In the genomic region with DNA sequence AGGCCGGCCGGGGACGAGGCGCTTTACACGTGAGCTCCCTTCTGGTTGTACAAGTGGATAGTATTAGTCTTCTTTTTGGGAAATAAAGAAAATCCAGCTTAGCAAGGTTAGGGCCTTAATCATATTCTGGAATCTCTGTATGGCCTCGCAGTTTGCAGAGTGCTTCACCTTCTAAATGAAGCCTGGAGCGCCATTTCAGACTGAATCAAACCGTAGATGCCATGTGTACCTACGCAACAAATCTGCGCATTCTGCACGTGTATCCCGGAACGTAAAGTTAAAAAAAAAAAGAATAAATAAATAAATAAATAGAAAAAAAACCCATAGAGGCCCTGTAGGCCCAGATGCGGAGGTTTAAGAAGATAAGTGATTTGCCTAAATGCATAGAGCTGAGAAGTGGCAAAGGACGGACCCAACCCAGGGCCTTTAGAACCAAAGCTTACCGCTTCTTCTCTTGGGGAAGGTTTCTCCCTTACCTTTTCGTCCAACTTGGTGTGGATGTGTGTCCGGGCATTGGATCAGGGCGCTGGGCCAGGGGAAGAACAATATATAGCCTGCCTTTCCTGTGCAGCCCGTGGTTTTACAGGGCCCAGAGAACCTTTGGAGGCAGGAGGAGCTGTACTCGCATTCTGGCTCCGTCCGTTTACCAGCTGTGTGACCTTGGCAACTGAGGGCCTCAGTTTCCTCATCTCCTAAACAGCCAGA, we compare ENCODE assay signal across 2 cellular contexts.
A peak's percentile ranks its signal among the peaks of the same experiment; 100 is the strongest.
TF ChIP-seq lines count a peak whose summit lies in the region.

No MANE protein-coding gene starts in this region.

TF ChIP-seq in IMR-90, 13 proteins besides CTCF, POLR2A, EP300 and RAD21:
- TF ChIP-seq SMC3 (IDR thresholded peaks at IDR 0.05; ENCODE audit: low read depth, low read length) (no peak), BHLHE40 (IDR thresholded peaks at IDR 0.05; ENCODE audit: low read depth, low read length) (peak; percentile 92), MAZ (IDR thresholded peaks at IDR 0.05; ENCODE audit: borderline replicate concordance, low read depth, low read length) (no peak), FOS (IDR thresholded peaks at IDR 0.05; ENCODE audit: low read depth, low read length) (no peak), RCOR1 (IDR thresholded peaks at IDR 0.05; ENCODE audit: insufficient replicate concordance, low read length) (no peak), RFX5 (IDR thresholded peaks at IDR 0.05; ENCODE audit: low read depth, low read length) (no peak)
- TF ChIP-seq, protein P1, sequence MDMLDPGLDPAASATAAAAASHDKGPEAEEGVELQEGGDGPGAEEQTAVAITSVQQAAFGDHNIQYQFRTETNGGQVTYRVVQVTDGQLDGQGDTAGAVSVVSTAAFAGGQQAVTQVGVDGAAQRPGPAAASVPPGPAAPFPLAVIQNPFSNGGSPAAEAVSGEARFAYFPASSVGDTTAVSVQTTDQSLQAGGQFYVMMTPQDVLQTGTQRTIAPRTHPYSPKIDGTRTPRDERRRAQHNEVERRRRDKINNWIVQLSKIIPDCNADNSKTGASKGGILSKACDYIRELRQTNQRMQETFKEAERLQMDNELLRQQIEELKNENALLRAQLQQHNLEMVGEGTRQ (IDR thresholded peaks at IDR 0.05; ENCODE audit: low read depth, low read length): no peak
- TF ChIP-seq, protein P2, sequence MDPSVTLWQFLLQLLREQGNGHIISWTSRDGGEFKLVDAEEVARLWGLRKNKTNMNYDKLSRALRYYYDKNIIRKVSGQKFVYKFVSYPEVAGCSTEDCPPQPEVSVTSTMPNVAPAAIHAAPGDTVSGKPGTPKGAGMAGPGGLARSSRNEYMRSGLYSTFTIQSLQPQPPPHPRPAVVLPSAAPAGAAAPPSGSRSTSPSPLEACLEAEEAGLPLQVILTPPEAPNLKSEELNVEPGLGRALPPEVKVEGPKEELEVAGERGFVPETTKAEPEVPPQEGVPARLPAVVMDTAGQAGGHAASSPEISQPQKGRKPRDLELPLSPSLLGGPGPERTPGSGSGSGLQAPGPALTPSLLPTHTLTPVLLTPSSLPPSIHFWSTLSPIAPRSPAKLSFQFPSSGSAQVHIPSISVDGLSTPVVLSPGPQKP (IDR thresholded peaks at IDR 0.05; ENCODE audit: borderline replicate concordance, low read depth, low read length): no peak

TF ChIP-seq in H1, 55 proteins besides CTCF, POLR2A, EP300 and RAD21:
- TF ChIP-seq SIRT6 (IDR thresholded peaks at IDR 0.05; ENCODE audit: low read length): no peak
- TF ChIP-seq SIX5 (IDR thresholded peaks at IDR 0.05; ENCODE audit: low read depth, low read length): no peak
- no peak for TF ChIP-seq NANOG (IDR thresholded peaks at IDR 0.05; ENCODE audit: insufficient read depth, low read depth, low read length, poor library complexity, severe bottlenecking)
- TF ChIP-seq SUZ12 (IDR thresholded peaks at IDR 0.05; ENCODE audit: low read length): no peak
